23 cellular contexts compared by ENCODE assay signal in genomic region chr19:33329060-33329459, GRCh38. TPM values are rescaled to one million over a fixed set of nuclear protein-coding genes. Genes with fewer than 3 reads are reported as not detected.
"Had no signal": no experiment of that assay in that cellular context is flagged by ENCODE, and none has a peak within 500 bp of the region (broad histone marks: within the 10 kb centered on the region; RNA-seq: fewer than 3 reads in every experiment).

No MANE protein-coding gene starts in this region.

- H3K4me3 ChIP-seq: K562 had no signal

- ATAC-seq: K562, Panc1, PC-3 had no signal

- H3K27ac ChIP-seq: KMS-11, RWPE1 had no signal

- H3K9me3 ChIP-seq: SK-N-SH had no signal

- H3K4me3 Mint-ChIP-seq: IgD-negative memory B cell had no signal

- DNase-seq: MM.1S; NCI-H1092 treated with DMSO at 0.1 percent for 48 hours; NCI-H1436; NCI-H187; NCI-H2029; NCI-H2081 treated with DMSO at 0.1 percent for 48 hours; NCI-H2171; NCI-H226; NCI-H446; NCI-H510A; NCI-H524 treated with DMSO at 0.1 percent for 48 hours; NCI-H69; NCI-H774; NK-92 treated with Interleukin-12 subunit alpha and Interleukin-12 subunit beta, amount 100 ng/mL, for 24 hours; PC-3; SHP77; SK-N-SH had no signal

RNA-seq across cellular contexts. Expression of gene CEBPA, which starts 26.7 kb away (rescaled TPM):
- total RNA-seq: M059J had no signal
